8 cellular contexts compared by ENCODE assay signal in genomic region chr2:207133862-207134519, GRCh38. TPM values are rescaled to one million over a fixed set of nuclear protein-coding genes. Genes with fewer than 3 reads are reported as not detected.
DNase-seq lines count a peak whose midpoint lies in the region; ATAC-seq and TF ChIP-seq lines count a peak whose summit lies in the region.

No MANE protein-coding gene starts in this region.

- H3K36me3 ChIP-seq in CD8-positive, alpha-beta T cell (ENCODE audit: insufficient read depth, low read length): no peaks in the 10 kb centered on the region
- H3K36me3 ChIP-seq in ectodermal cell (ENCODE audit: control insufficient read depth, insufficient read depth, low read length) (no peaks in the 10 kb centered on the region), muscle layer of duodenum (ENCODE audit: control insufficient read depth in 1 of 2, insufficient read depth in 2 of 2, low read length in 2 of 2) (no peaks in the 10 kb centered on the region)

- ATAC-seq in CD8-positive, alpha-beta T cell: no peak

- H3K9me3 ChIP-seq in CD8-positive, alpha-beta T cell (ENCODE audit: low read length): no peaks in the 10 kb centered on the region
- H3K9me3 ChIP-seq in ectodermal cell (ENCODE audit: control insufficient read depth, low read length) (no peaks in the 10 kb centered on the region), muscle layer of duodenum (ENCODE audit: control insufficient read depth in 1 of 2, low read length in 2 of 2) (no peaks in the 10 kb centered on the region)

- TF ChIP-seq CTCF in CD8-positive, alpha-beta T cell (IDR thresholded peaks at IDR 0.05): no peak

- H3K27me3 Mint-ChIP-seq in CD8-positive, alpha-beta T cell (ENCODE audit: low read depth): no peaks in the 10 kb centered on the region

- H3K4me1 ChIP-seq in CD8-positive, alpha-beta T cell (ENCODE audit: insufficient read depth, low read length): peaks cover 41% of the 10 kb centered on the region
- H3K4me1 ChIP-seq in ectodermal cell (ENCODE audit: control insufficient read depth, insufficient read depth, low read length) (peaks cover 21% of the 10 kb centered on the region), muscle layer of duodenum (ENCODE audit: control insufficient read depth in 1 of 2, insufficient read depth in 2 of 2, low read length in 2 of 2) (peaks cover 25 to 63% of the 10 kb centered on the region in 2 donors)

- POLR2A ChIA-PET in CD8-positive, alpha-beta T cell (lab: Charles Lee): interaction anchor here (1.3 to 5.1 kb wide), 2 partner anchors 9 to 31 kb away, joined by 4 to 15 read pairs; partner anchors contain the start of gene KLF7

- H3K4me3 Mint-ChIP-seq in CD8-positive, alpha-beta T cell: no peak overlapping the region

- no peak overlapping the region for H3K27ac ChIP-seq in CD8-positive, alpha-beta T cell (ENCODE audit: low read depth, low read length)
- H3K27ac ChIP-seq in ectodermal cell (ENCODE audit: insufficient read depth, low read depth, low read length, poor library complexity, severe bottlenecking): peak overlapping the region; percentile 56
- H3K27ac ChIP-seq in muscle layer of duodenum (ENCODE audit: low read length): peak overlapping the region; percentile 64

- H3K9me3 Mint-ChIP-seq in CD8-positive, alpha-beta T cell: no peaks in the 10 kb centered on the region

- DNase-seq in CD8-positive, alpha-beta T cell: no peak
- DNase-seq in NCI-H2171 treated with DMSO at 0.1 percent for 48 hours (lab: John Stamatoyannopoulos, UW): peak; percentile 98
- DNase-seq in NOMO-1 (lab: John Stamatoyannopoulos, UW; ENCODE audit: unreplicated experiment in 2 of 2): no peak
- DNase-seq in SIG-M5 treated with dmso at 0.1 percent for 504 hours (lab: John Stamatoyannopoulos, UW; ENCODE audit: unreplicated experiment): no peak
- DNase-seq in pons (ENCODE audit: low spot score): no peak
- DNase-seq in activated T-cell treated with anti-CD3 and anti-CD28 coated beads, Interleukin-2, amount 50 U/mL, for 1 hour: no peak

- WGBS in ectodermal cell, 2 experiments: 62 to 63% methylated on average over 13 of the region's 13 CpGs

- intact Hi-C loops in CD8-positive, alpha-beta T cell (cut with DNase I, micrococcal nuclease): no loop called here

- CTCF ChIA-PET in CD8-positive, alpha-beta T cell (lab: Charles Lee): interaction anchor here (1.0 to 1.2 kb wide), 3 partner anchors 9 to 152 kb away, joined by 3 to 4 read pairs (median 3); no protein-coding TSS in a partner anchor

- no peak overlapping the region for H3K4me3 ChIP-seq in CD8-positive, alpha-beta T cell (ENCODE audit: low read depth, low read length)
- H3K4me3 ChIP-seq in ectodermal cell (ENCODE audit: insufficient read depth, low read depth, low read length) (no peak overlapping the region), muscle layer of duodenum (ENCODE audit: low read depth in 1 of 2, low read length in 2 of 2) (no peak overlapping the region)

- peaks cover 16% of the 10 kb centered on the region for H3K36me3 Mint-ChIP-seq in CD8-positive, alpha-beta T cell

- H3K27me3 ChIP-seq in CD8-positive, alpha-beta T cell (ENCODE audit: insufficient read depth, low read length): no peaks in the 10 kb centered on the region
- no peaks in the 10 kb centered on the region for H3K27me3 ChIP-seq in ectodermal cell (ENCODE audit: control insufficient read depth, insufficient read depth, low read length, poor library complexity, severe bottlenecking)
- no peaks in the 10 kb centered on the region for H3K27me3 ChIP-seq in muscle layer of duodenum (ENCODE audit: low read depth, low read length)

- peak overlapping the region; percentile 15 for H3K27ac Mint-ChIP-seq in CD8-positive, alpha-beta T cell

- H3K4me1 Mint-ChIP-seq in CD8-positive, alpha-beta T cell (ENCODE audit: low read depth): peaks cover 69% of the 10 kb centered on the region

RNA-seq across cellular contexts. Expression of gene KLF7, which starts 31.8 kb away (rescaled TPM):
- 10 to 100 TPM; 62.1 to 66.6 TPM for total RNA-seq in CD8-positive, alpha-beta T cell
- polyA plus RNA-seq in ectodermal cell (2013, experiment 1 of 4): 12.3 TPM
- 9.7 TPM for polyA plus RNA-seq in ectodermal cell (2013, experiment 2 of 4)
- polyA plus RNA-seq in ectodermal cell (2013, experiment 3 of 4): 6.2 TPM
- polyA plus RNA-seq in ectodermal cell (2013, experiment 4 of 4): 7.5 TPM
